12 cellular contexts compared by ENCODE assay signal in genomic region chr9:6197330-6197729, GRCh38. TPM values are rescaled to one million over a fixed set of nuclear protein-coding genes. Genes with fewer than 3 reads are reported as not detected.
A peak's percentile ranks its signal among the peaks of the same experiment; 100 is the strongest.
DNase-seq lines count a peak whose midpoint lies in the region; ATAC-seq and TF ChIP-seq lines count a peak whose summit lies in the region.
"Had no signal": no experiment of that assay in that cellular context is flagged by ENCODE, and none has a peak within 500 bp of the region (broad histone marks: within the 10 kb centered on the region; RNA-seq: fewer than 3 reads in every experiment).

No MANE protein-coding gene starts in this region.

- no peaks in the 10 kb centered on the region for H3K36me3 ChIP-seq in BE2C
- no peaks in the 10 kb centered on the region for H3K36me3 ChIP-seq in lower lobe of right lung

- intact Hi-C loops in lower lobe of right lung (cut with DNase I) = no loop called here

- in situ Hi-C loops in KBM-7 (cut with MboI; ENCODE audit: low pct_unique_long_range_greater_than_20kb, low sequenced_read_pairs) = no loop called here

- no peak overlapping the region for H3K27ac Mint-ChIP-seq in activated T-cell treated with anti-CD3 and anti-CD28 coated beads, Interleukin-2, amount 50 U/mL, for 72 hours
- H3K27ac Mint-ChIP-seq: activated naive CD8-positive, alpha-beta T cell; naive B cell; stimulated activated naive CD8-positive, alpha-beta T cell treated with anti-CD3 and anti-CD28 coated beads, Interleukin-15, Interleukin-2, amounts not matched to agents 100 ng/mL and 50 ng/mL, for 24 hours had no signal

- H3K9me3 ChIP-seq in BE2C (no peaks in the 10 kb centered on the region), lower lobe of right lung (no peaks in the 10 kb centered on the region)

- H3K4me1 Mint-ChIP-seq in activated T-cell treated with anti-CD3 and anti-CD28 coated beads, Interleukin-2, amount 50 U/mL, for 72 hours (ENCODE audit: low read depth) = no peaks in the 10 kb centered on the region
- H3K4me1 Mint-ChIP-seq: naive B cell had no signal

- H3K4me3 Mint-ChIP-seq in activated T-cell treated with anti-CD3 and anti-CD28 coated beads, Interleukin-2, amount 50 U/mL, for 72 hours = no peak overlapping the region
- H3K4me3 Mint-ChIP-seq: activated naive CD8-positive, alpha-beta T cell; naive B cell; stimulated activated naive CD8-positive, alpha-beta T cell treated with anti-CD3 and anti-CD28 coated beads, Interleukin-15, Interleukin-2, amounts not matched to agents 100 ng/mL and 50 ng/mL, for 24 hours had no signal

- H3K4me1 ChIP-seq in BE2C (no peaks in the 10 kb centered on the region), lower lobe of right lung (peaks cover 23% of the 10 kb centered on the region)

- H3K4me3 ChIP-seq in BE2C (ENCODE audit: low read depth, low read length) = no peak overlapping the region
- no peak overlapping the region for H3K4me3 ChIP-seq in lower lobe of right lung

- H3K36me3 Mint-ChIP-seq in activated T-cell treated with anti-CD3 and anti-CD28 coated beads, Interleukin-2, amount 50 U/mL, for 72 hours (ENCODE audit: insufficient read depth in 2 of 2) = no peaks in the 10 kb centered on the region
- H3K36me3 Mint-ChIP-seq: activated naive CD8-positive, alpha-beta T cell; naive B cell had no signal

- peak; percentile 59 to 80 for ATAC-seq in lower lobe of right lung
- no peak for ATAC-seq in activated T-cell treated with anti-CD3 and anti-CD28 coated beads, Interleukin-2, amount 50 U/mL, for 72 hours (replicated peaks in 1 of 2)

- H3K9me3 Mint-ChIP-seq in activated T-cell treated with anti-CD3 and anti-CD28 coated beads, Interleukin-2, amount 50 U/mL, for 72 hours = no peaks in the 10 kb centered on the region
- H3K9me3 Mint-ChIP-seq: stimulated activated naive CD8-positive, alpha-beta T cell treated with anti-CD3 and anti-CD28 coated beads, Interleukin-15, Interleukin-2, amounts not matched to agents 100 ng/mL and 50 ng/mL, for 24 hours had no signal

- no peak for DNase-seq in BE2C
- DNase-seq in KBM-7 = peak; percentile 15
- DNase-seq in dermis microvascular lymphatic vessel endothelial cell (ENCODE audit: low read depth in 2 of 2) = peak; percentile 54 to 56
- no peak for DNase-seq in lower lobe of right lung
- DNase-seq in activated CD4-positive, alpha-beta T cell treated with anti-CD3 and anti-CD28 coated beads for 48 hours = no peak
- DNase-seq in D341Med (ENCODE audit: low spot score) = no peak
- no peak for DNase-seq in activated T-cell treated with anti-CD3 and anti-CD28 coated beads, Interleukin-2, amount 50 U/mL, for 72 hours
- DNase-seq in DMS153 treated with DMSO at 0.1 percent for 48 hours (lab: John Stamatoyannopoulos, UW; ENCODE audit: unreplicated experiment) = no peak
- DNase-seq: naive B cell, SHP77 treated with DMSO at 0.1 percent for 48 hours had no signal

- H3K27me3 ChIP-seq in BE2C (no peaks in the 10 kb centered on the region), lower lobe of right lung (ENCODE audit: low read depth) (no peaks in the 10 kb centered on the region)

- peak overlapping the region; percentile 21 for H3K27ac ChIP-seq in lower lobe of right lung

- peak; percentile 22; the same call in 1 of the 2 replicates for TF ChIP-seq CTCF in BE2C (IDR thresholded peaks at IDR 0.05; ENCODE audit: low read depth, low read length)
- peak; percentile 50 for TF ChIP-seq CTCF in lower lobe of right lung (IDR thresholded peaks at IDR 0.05)

- peaks cover 35% of the 10 kb centered on the region for H3K27me3 Mint-ChIP-seq in activated T-cell treated with anti-CD3 and anti-CD28 coated beads, Interleukin-2, amount 50 U/mL, for 72 hours (ENCODE audit: low read depth)

RNA-seq across cellular contexts. Expression of gene IL33, which starts 18.3 kb away (rescaled TPM):
- not detected for polyA plus RNA-seq in BE2C (2012; ENCODE audit: insufficient read depth, insufficient read length, low read depth)
- total RNA-seq in dermis microvascular lymphatic vessel endothelial cell = 2.8 and 9.9 TPM in 2 replicates
- 47.8 TPM for total RNA-seq in lower lobe of right lung
- total RNA-seq in activated T-cell treated with anti-CD3 and anti-CD28 coated beads, Interleukin-2, amount 50 U/mL, for 72 hours = not detected

Comparison
In these comparisons a context has a peak if more than half of its experiments do, and no peak if none do; other contexts are left out.
1. DNase-seq: peak in KBM-7 (single experiment) and dermis microvascular lymphatic vessel endothelial cell (2 of 2); none in BE2C (single experiment), lower lobe of right lung (single experiment), activated CD4-positive, alpha-beta T cell treated with anti-CD3 and anti-CD28 coated beads for 48 hours (single experiment), D341Med (single experiment), activated T-cell treated with anti-CD3 and anti-CD28 coated beads, Interleukin-2, amount 50 U/mL, for 72 hours (0 of 2) and DMS153 treated with DMSO at 0.1 percent for 48 hours (single experiment).
2. ATAC-seq: peak in lower lobe of right lung (2 of 2); none in activated T-cell treated with anti-CD3 and anti-CD28 coated beads, Interleukin-2, amount 50 U/mL, for 72 hours (0 of 2).